ENCODE assay signal across 11 cellular contexts in genomic region chr1:172398193-172398592, GRCh38. TPM values are rescaled to one million over a fixed set of nuclear protein-coding genes. Genes with fewer than 3 reads are reported as not detected.
DNase-seq lines count a peak whose midpoint lies in the region; ATAC-seq and TF ChIP-seq lines count a peak whose summit lies in the region.
"Had no signal": no experiment of that assay in that cellular context is flagged by ENCODE, and none has a peak within 500 bp of the region (broad histone marks: within the 10 kb centered on the region; RNA-seq: fewer than 3 reads in every experiment).

No MANE protein-coding gene starts in this region.

- no peak for TF ChIP-seq CTCF in natural killer cell (IDR thresholded peaks at IDR 0.05)
- TF ChIP-seq CTCF in dorsolateral prefrontal cortex (IDR thresholded peaks at IDR 0.05 in 54 of 56, conservative IDR thresholded peaks at IDR 0.05 in 2 of 56; ENCODE audit: low read depth in 1 of 56, partially characterized antibody in 56 of 56) = no peak
- TF ChIP-seq CTCF in vagina (IDR thresholded peaks at IDR 0.05) = no peak

- CTCF ChIA-PET in naive thymus-derived CD4-positive, alpha-beta T cell (lab: Charles Lee) = interaction anchor here (0.5 to 3.4 kb wide), 6 partner anchors 16 to 308 kb away, joined by 3 to 23 read pairs (median 8); partner anchors contain the start of gene PIGC

- peaks cover 52 to 61% of the 10 kb centered on the region in 2 donors for H3K4me1 Mint-ChIP-seq in natural killer cell treated with Interleukin-12 subunit alpha and Interleukin-12 subunit beta and Interleukin-15 and Interleukin-18, amount 100 ng/mL, for 72 hours (ENCODE audit: low read depth in 2 of 2)
- H3K4me1 Mint-ChIP-seq in natural killer cell = peaks cover 50 to 58% of the 10 kb centered on the region in 2 donors
- H3K4me1 Mint-ChIP-seq in naive thymus-derived CD4-positive, alpha-beta T cell = peaks cover 35 to 89% (median 76%) of the 10 kb centered on the region in 7 donors

- POLR2A ChIA-PET in naive thymus-derived CD4-positive, alpha-beta T cell (lab: Charles Lee) = interaction anchor here (1.2 to 11.7 kb wide), 3 partner anchors 18 to 396 kb away, joined by 3 to 94 read pairs (median 4); no protein-coding TSS in a partner anchor

- intact Hi-C loops in natural killer cell (cut with micrococcal nuclease) = loop anchor here (2.0 kb wide), 1 partner anchor 395 kb away; no protein-coding TSS in a partner anchor
- intact Hi-C loops in dorsolateral prefrontal cortex (cut with DNase I) = loop anchor here (2.0 to 10.0 kb wide), 3 partner anchors 113 to 305 kb away; no protein-coding TSS in a partner anchor
- intact Hi-C loops in naive thymus-derived CD4-positive, alpha-beta T cell (cut with micrococcal nuclease) = loop anchor here in 1 of 2 donors (2.0 to 10.0 kb wide), 3 partner anchors 29 to 743 kb away; partner anchors contain the start of gene MYOC
- intact Hi-C loops in vagina (cut with DNase I) = loop anchor here (10.0 kb wide), 1 partner anchor 253 kb away; no protein-coding TSS in a partner anchor

- H3K27ac Mint-ChIP-seq in natural killer cell treated with Interleukin-12 subunit alpha and Interleukin-12 subunit beta and Interleukin-15 and Interleukin-18, amount 100 ng/mL, for 72 hours = peak overlapping the region; percentile 53 to 56
- peak overlapping the region in 1 of 2 donors; percentile 9 for H3K27ac Mint-ChIP-seq in natural killer cell
- H3K27ac Mint-ChIP-seq in naive thymus-derived CD4-positive, alpha-beta T cell = peak overlapping the region in 7 of 9 donors; percentile 41 to 100 (median 63)

- DNase-seq in natural killer cell treated with Interleukin-12 subunit alpha and Interleukin-12 subunit beta and Interleukin-15 and Interleukin-18, amount 100 ng/mL, for 72 hours (ENCODE audit: low spot score) = no peak
- no peak for DNase-seq in natural killer cell
- DNase-seq in dorsolateral prefrontal cortex = no peak
- no peak for DNase-seq in naive thymus-derived CD4-positive, alpha-beta T cell
- DNase-seq in vagina (ENCODE audit: extremely low spot score in 2 of 2) = no peak
- no peak for DNase-seq in epidermal melanocyte (ENCODE audit: insufficient read length, low spot score)
- DNase-seq: cortex of kidney had no signal

- H3K4me3 Mint-ChIP-seq in natural killer cell treated with Interleukin-12 subunit alpha and Interleukin-12 subunit beta and Interleukin-15 and Interleukin-18, amount 100 ng/mL, for 72 hours = peak overlapping the region; percentile 21
- H3K4me3 Mint-ChIP-seq in natural killer cell = no peak overlapping the region
- no peak overlapping the region for H3K4me3 Mint-ChIP-seq in naive thymus-derived CD4-positive, alpha-beta T cell

- H3K4me1 ChIP-seq in naive thymus-derived CD4-positive, alpha-beta T cell (ENCODE audit: control insufficient read depth in 2 of 2, insufficient read depth in 2 of 2, low read length in 2 of 2) = peaks cover 31 to 56% of the 10 kb centered on the region in 2 donors
- H3K4me1 ChIP-seq in vagina = peaks cover 40% of the 10 kb centered on the region

- no peaks in the 10 kb centered on the region for H3K36me3 Mint-ChIP-seq in natural killer cell treated with Interleukin-12 subunit alpha and Interleukin-12 subunit beta and Interleukin-15 and Interleukin-18, amount 100 ng/mL, for 72 hours
- no peaks in the 10 kb centered on the region for H3K36me3 Mint-ChIP-seq in natural killer cell
- H3K36me3 Mint-ChIP-seq in naive thymus-derived CD4-positive, alpha-beta T cell = peaks cover 0 to 13% (median 0%) of the 10 kb centered on the region in 5 donors

- no peaks in the 10 kb centered on the region for H3K9me3 Mint-ChIP-seq in natural killer cell treated with Interleukin-12 subunit alpha and Interleukin-12 subunit beta and Interleukin-15 and Interleukin-18, amount 100 ng/mL, for 72 hours
- H3K9me3 Mint-ChIP-seq in natural killer cell = no peaks in the 10 kb centered on the region
- H3K9me3 Mint-ChIP-seq in naive thymus-derived CD4-positive, alpha-beta T cell = peaks cover 0 to 1% (median 0%) of the 10 kb centered on the region in 11 donors

- no peak for ATAC-seq in natural killer cell treated with Interleukin-12 subunit alpha and Interleukin-12 subunit beta and Interleukin-15 and Interleukin-18, amount 100 ng/mL, for 72 hours
- ATAC-seq in natural killer cell (no peak), GM18858 (IDR thresholded peaks at IDR 0.05; ENCODE audit: unreplicated experiment) (no peak), GM21360 (IDR thresholded peaks at IDR 0.05; ENCODE audit: unreplicated experiment) (no peak)
- ATAC-seq in naive thymus-derived CD4-positive, alpha-beta T cell = no peak

- no peak for TF ChIP-seq POLR2A in vagina (IDR thresholded peaks at IDR 0.05)

- H3K9me3 ChIP-seq in naive thymus-derived CD4-positive, alpha-beta T cell (ENCODE audit: control insufficient read depth in 2 of 3, low read length in 3 of 3) = no peaks in the 10 kb centered on the region
- H3K9me3 ChIP-seq in vagina = no peaks in the 10 kb centered on the region

- H3K27ac ChIP-seq in dorsolateral prefrontal cortex = peak overlapping the region in 58 of 59 donors; percentile 58 to 95 (median 89)
- H3K27ac ChIP-seq in naive thymus-derived CD4-positive, alpha-beta T cell (ENCODE audit: low read depth, low read length) = no peak overlapping the region
- peak overlapping the region; percentile 74 for H3K27ac ChIP-seq in vagina
- H3K27ac ChIP-seq: parathyroid adenoma had no signal

- H3K4me3 ChIP-seq in dorsolateral prefrontal cortex (peak overlapping the region in 1 of 59 donors; percentile 49), vagina (no peak overlapping the region)
- no peak overlapping the region for H3K4me3 ChIP-seq in naive thymus-derived CD4-positive, alpha-beta T cell (ENCODE audit: low read length)

- no peaks in the 10 kb centered on the region for H3K36me3 ChIP-seq in naive thymus-derived CD4-positive, alpha-beta T cell (ENCODE audit: control insufficient read depth in 2 of 3, insufficient read depth in 3 of 3, low read length in 3 of 3)
- no peaks in the 10 kb centered on the region for H3K36me3 ChIP-seq in vagina

- H3K27me3 ChIP-seq in dorsolateral prefrontal cortex (no peaks in the 10 kb centered on the region), vagina (no peaks in the 10 kb centered on the region)
- H3K27me3 ChIP-seq in naive thymus-derived CD4-positive, alpha-beta T cell (ENCODE audit: control insufficient read depth in 2 of 2, insufficient read depth in 2 of 2, low read length in 2 of 2) = no peaks in the 10 kb centered on the region

- H3K27me3 Mint-ChIP-seq in natural killer cell treated with Interleukin-12 subunit alpha and Interleukin-12 subunit beta and Interleukin-15 and Interleukin-18, amount 100 ng/mL, for 72 hours = peaks cover 0 to 1% of the 10 kb centered on the region in 2 donors
- H3K27me3 Mint-ChIP-seq in natural killer cell (ENCODE audit: low read depth in 2 of 2) = no peaks in the 10 kb centered on the region
- H3K27me3 Mint-ChIP-seq in naive thymus-derived CD4-positive, alpha-beta T cell = peaks cover 0 to 4% (median 0%) of the 10 kb centered on the region in 5 donors

RNA-seq across cellular contexts. Expression of gene C1orf105, which starts 22.3 kb away (rescaled TPM):
- total RNA-seq in natural killer cell treated with Interleukin-12 subunit alpha and Interleukin-12 subunit beta and Interleukin-15 and Interleukin-18, amount 100 ng/mL, for 72 hours = not detected
- total RNA-seq in natural killer cell = not detected
- 1 to 10 TPM in 7 of 120 experiments, under 1 TPM in 8, not detected in 105; 0.43 to 2.8 (median 0.66) TPM for total RNA-seq in dorsolateral prefrontal cortex
- total RNA-seq in naive thymus-derived CD4-positive, alpha-beta T cell = under 1 TPM in 1 of 5 experiments, not detected in 4; 0.86 TPM
- not detected for polyA plus RNA-seq in naive thymus-derived CD4-positive, alpha-beta T cell
- not detected for total RNA-seq in vagina
- total RNA-seq: activated CD8-positive, alpha-beta memory T cell treated with anti-CD3 and anti-CD28 coated beads for 36 hours had no signal

RNA-seq across cellular contexts. Expression of gene PIGC, which starts 45.7 kb away (rescaled TPM):
- total RNA-seq in natural killer cell treated with Interleukin-12 subunit alpha and Interleukin-12 subunit beta and Interleukin-15 and Interleukin-18, amount 100 ng/mL, for 72 hours = 10 to 100 TPM; 22.4 to 27.0 TPM
- total RNA-seq in natural killer cell = 10 to 100 TPM; 27.9 to 35.7 (median 30.4) TPM
- 10 to 100 TPM; 10.6 to 22.8 (median 16.0) TPM for total RNA-seq in dorsolateral prefrontal cortex
- total RNA-seq in naive thymus-derived CD4-positive, alpha-beta T cell = 10 to 100 TPM; 21.1 to 57.4 (median 25.1) TPM
- polyA plus RNA-seq in naive thymus-derived CD4-positive, alpha-beta T cell = 100 to 1,000 TPM; 122 to 142 TPM
- total RNA-seq in vagina = 14.5 TPM
